Comparison of ENCODE assay signal across 20 cellular contexts in genomic region chr5:136432705-136433104, GRCh38.
"Had no signal": no experiment of that assay in that cellular context is flagged by ENCODE, and none has a peak within 500 bp of the region (broad histone marks: within the 10 kb centered on the region; RNA-seq: fewer than 3 reads in every experiment).

No MANE protein-coding gene starts in this region.

- H3K27ac Mint-ChIP-seq: dendritic cell treated with granulocyte-macrophage colony-stimulating factor and Interleukin-4, amounts not matched to agents 40 ng/mL and 50 ng/mL, for 4 days; effector memory CD8-positive, alpha-beta T cell; endodermal cell had no signal

- H3K4me3 Mint-ChIP-seq: dendritic cell treated with granulocyte-macrophage colony-stimulating factor and Interleukin-4, amounts not matched to agents 40 ng/mL and 50 ng/mL, for 4 days; effector memory CD8-positive, alpha-beta T cell; endodermal cell had no signal

- DNase-seq: cortex of kidney; effector CD8-positive, alpha-beta T cell; effector memory CD8-positive, alpha-beta T cell; endodermal cell; erythroblast; esophagus squamous epithelium; foreskin fibroblast; foreskin melanocyte; gastrocnemius medialis; glutamatergic neuron; head of caudate nucleus; heart right ventricle; hippocampal formation; left cardiac atrium; left lung; left ventricle myocardium superior; lower lobe of right lung; mesendoderm; midbrain had no signal

- H3K9me3 Mint-ChIP-seq: dendritic cell treated with granulocyte-macrophage colony-stimulating factor and Interleukin-4, amounts not matched to agents 40 ng/mL and 50 ng/mL, for 4 days; endodermal cell had no signal

- H3K27me3 Mint-ChIP-seq: dendritic cell treated with granulocyte-macrophage colony-stimulating factor and Interleukin-4, amounts not matched to agents 40 ng/mL and 50 ng/mL, for 4 days; effector memory CD8-positive, alpha-beta T cell had no signal

- H3K4me1 Mint-ChIP-seq: endodermal cell had no signal
